11 cellular contexts compared by ENCODE assay signal in genomic region chr1:58946390-58946789, GRCh38.
"Had no signal": no experiment of that assay in that cellular context is flagged by ENCODE, and none has a peak within 500 bp of the region (broad histone marks: within the 10 kb centered on the region; RNA-seq: fewer than 3 reads in every experiment).

No MANE protein-coding gene starts in this region.

- DNase-seq: GM23248, GOT3, H7, H9, HCEC 1CT, HFFc6 had no signal

- H3K4me1 ChIP-seq: HAP-1 had no signal

- H3K4me3 ChIP-seq: GM23248, GM23338, HAP-1 had no signal

- H3K36me3 ChIP-seq: HAP-1 had no signal

- H2AFZ ChIP-seq: GM23248, GM23338 had no signal

- H3K4me2 ChIP-seq: GM23338 had no signal

- H3K9ac ChIP-seq: GM23248 had no signal

- H3K9me3 Mint-ChIP-seq: GM23338, H9, HFFc6 had no signal

- ATAC-seq: GM23338, HCT116 had no signal

- H3K4me3 Mint-ChIP-seq: GM23338, H9, HFFc6 had no signal

- H3K4me1 Mint-ChIP-seq: GM23338, H9 had no signal

- H3K9me3 ChIP-seq: HAP-1 had no signal

- FAIRE-seq: H1, H54 had no signal

- H3K27ac ChIP-seq: GM23248 had no signal

- H3K27ac Mint-ChIP-seq: GM23338, H9, HFFc6 had no signal
